1 cellular context compared by ENCODE assay signal in genomic region chr1:44819594-44820327, GRCh38.
A peak's percentile ranks its signal among the peaks of the same experiment; 100 is the strongest.
TF ChIP-seq lines count a peak whose summit lies in the region.

No MANE protein-coding gene starts in this region.

TF ChIP-seq in HepG2, 621 proteins besides CTCF, POLR2A, EP300 and RAD21 (continued from another document and continues in another):
- no peak for TF ChIP-seq ZBTB37 (CRISPR knock-in tag; IDR thresholded peaks at IDR 0.05)
- TF ChIP-seq RORA (CRISPR knock-in tag; IDR thresholded peaks at IDR 0.05), result no peak
- no peak for TF ChIP-seq TOPORS (CRISPR knock-in tag; IDR thresholded peaks at IDR 0.05)
- TF ChIP-seq SKI (IDR thresholded peaks at IDR 0.05; ENCODE audit: partially characterized antibody), result no peak
- peak; percentile 76 for TF ChIP-seq ATF1 (CRISPR knock-in tag; IDR thresholded peaks at IDR 0.05)
- TF ChIP-seq ZNF549 (CRISPR knock-in tag; IDR thresholded peaks at IDR 0.05), result no peak
- no peak for TF ChIP-seq SMARCC2 (IDR thresholded peaks at IDR 0.05)
- TF ChIP-seq DR1 (CRISPR knock-in tag; IDR thresholded peaks at IDR 0.05), result peak; percentile 96
- no peak for TF ChIP-seq AKNA (CRISPR knock-in tag; IDR thresholded peaks at IDR 0.05; ENCODE audit: borderline replicate concordance)
- peak; percentile 100 for TF ChIP-seq POLR2AphosphoS5 (IDR thresholded peaks at IDR 0.05; ENCODE audit: low read depth, low read length)
- TF ChIP-seq HNF1A (IDR thresholded peaks at IDR 0.05; ENCODE audit: low read depth), result peak; percentile 25; the same call in 1 of the 2 replicates
- TF ChIP-seq HNF1A (CRISPR knock-in tag; IDR thresholded peaks at IDR 0.05; ENCODE audit: borderline replicate concordance), result peak; percentile 79; the same call in 1 of the 2 replicates
- TF ChIP-seq SP5 (CRISPR knock-in tag; IDR thresholded peaks at IDR 0.05; ENCODE audit: borderline replicate concordance, low read depth), result no peak
- peak; percentile 73 for TF ChIP-seq ZNF543 (CRISPR knock-in tag; IDR thresholded peaks at IDR 0.05)
- peak; percentile 7; the same call in 1 of the 2 replicates for TF ChIP-seq NFYC (CRISPR knock-in tag; IDR thresholded peaks at IDR 0.05)
- 0 out of 2 replicates have a peak, but pooled peaks have one; percentile 33 for TF ChIP-seq ZKSCAN5 (CRISPR knock-in tag; IDR thresholded peaks at IDR 0.05)
- peak; percentile 88 for TF ChIP-seq REL (CRISPR knock-in tag; conservative IDR thresholded peaks at IDR 0.05)
- 0 out of 2 replicates have a peak, but pooled peaks have one; percentile 50 for TF ChIP-seq ZSCAN30 (CRISPR knock-in tag; IDR thresholded peaks at IDR 0.05)
- peak; percentile 67; the same call in 1 of the 2 replicates for TF ChIP-seq THAP11 (CRISPR knock-in tag; IDR thresholded peaks at IDR 0.05)
- TF ChIP-seq ZNF446 (CRISPR knock-in tag; IDR thresholded peaks at IDR 0.05), result no peak
- peak; percentile 28; the same call in 1 of the 2 replicates for TF ChIP-seq MAX (IDR thresholded peaks at IDR 0.05)
- TF ChIP-seq HMGA1 (CRISPR knock-in tag; conservative IDR thresholded peaks at IDR 0.05), result no peak
- no peak for TF ChIP-seq CCAR2 (optimal IDR thresholded peaks at IDR 0.05; ENCODE audit: low read depth, low read length)
- TF ChIP-seq MTF1 (CRISPR knock-in tag; IDR thresholded peaks at IDR 0.05), result no peak; the same call in 1 of the 2 replicates
- no peak for TF ChIP-seq DDIT3 (CRISPR knock-in tag; IDR thresholded peaks at IDR 0.05)
- peak; percentile 60; the same call in 1 of the 2 replicates for TF ChIP-seq ZSCAN9 (CRISPR knock-in tag; IDR thresholded peaks at IDR 0.05; ENCODE audit: borderline replicate concordance)
- no peak for TF ChIP-seq MIXL1 (CRISPR knock-in tag; IDR thresholded peaks at IDR 0.05)
- TF ChIP-seq BCLAF1 (IDR thresholded peaks at IDR 0.05), result no peak
- TF ChIP-seq POGZ (CRISPR knock-in tag; IDR thresholded peaks at IDR 0.05), result peak; percentile 70; the same call in 1 of the 2 replicates
- TF ChIP-seq PHF8 (CRISPR knock-in tag; IDR thresholded peaks at IDR 0.05), result no peak; the same call in 1 of the 2 replicates
- no peak for TF ChIP-seq SOX6 (IDR thresholded peaks at IDR 0.05)
- TF ChIP-seq SOX6 (CRISPR knock-in tag; IDR thresholded peaks at IDR 0.05), result peak; percentile 74
- peak in 1 of 2 experiments; percentile 55; a peak in 1 of 4 replicates for TF ChIP-seq KLF16 (CRISPR knock-in tag; IDR thresholded peaks at IDR 0.05)
- TF ChIP-seq ZSCAN5A (CRISPR knock-in tag; IDR thresholded peaks at IDR 0.05; ENCODE audit: borderline replicate concordance), result no peak
- TF ChIP-seq PCBP1 (IDR thresholded peaks at IDR 0.05; ENCODE audit: borderline replicate concordance, low read depth, low read length), result no peak
- TF ChIP-seq ATF6 (CRISPR knock-in tag; conservative IDR thresholded peaks at IDR 0.05), result no peak
- peak; percentile 72; the same call in 1 of the 2 replicates for TF ChIP-seq ZNF280D (CRISPR knock-in tag; IDR thresholded peaks at IDR 0.05)
- TF ChIP-seq MTF2 (CRISPR knock-in tag; IDR thresholded peaks at IDR 0.05; ENCODE audit: borderline replicate concordance), result 0 out of 2 replicates have a peak, but pooled peaks have one; percentile 26
- peak; percentile 51; the same call in 1 of the 2 replicates for TF ChIP-seq ZNF431 (CRISPR knock-in tag; IDR thresholded peaks at IDR 0.05; ENCODE audit: borderline replicate concordance, low read depth)
- peak; percentile 74; the same call in 1 of the 2 replicates for TF ChIP-seq ZNF564 (CRISPR knock-in tag; IDR thresholded peaks at IDR 0.05)
- peak; percentile 100 for TF ChIP-seq MED8 (CRISPR knock-in tag; IDR thresholded peaks at IDR 0.05; ENCODE audit: insufficient replicate concordance)
